In the genomic region with DNA sequence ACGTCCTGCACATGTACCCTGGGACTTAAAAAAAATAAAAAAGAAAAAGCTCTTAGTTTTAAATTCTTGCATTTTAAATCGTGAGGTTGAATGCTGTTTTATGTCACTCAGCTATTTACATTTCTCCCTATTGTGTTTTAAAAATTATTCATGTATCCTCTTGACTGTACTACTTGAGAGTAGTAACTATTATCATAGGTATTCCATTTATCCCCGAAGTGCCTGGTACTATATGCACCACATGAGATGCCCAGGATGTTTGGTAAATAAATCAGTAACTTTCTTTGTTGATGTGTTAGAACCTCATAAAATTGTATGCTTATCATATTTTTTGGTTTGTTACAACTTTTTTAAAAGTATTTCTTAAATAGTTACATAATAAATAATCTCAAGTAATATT, we compare ENCODE assay signal across 28 cellular contexts.
"Had no signal": no experiment of that assay in that cellular context is flagged by ENCODE, and none has a peak within 500 bp of the region (broad histone marks: within the 10 kb centered on the region; RNA-seq: fewer than 3 reads in every experiment).

No MANE protein-coding gene starts in this region.

- DNase-seq: dermis blood vessel endothelial cell; effector memory CD4-positive, alpha-beta T cell; foreskin keratinocyte; glutamatergic neuron; heart right ventricle; hippocampal formation; midbrain; naive thymus-derived CD8-positive, alpha-beta T cell; nephron progenitor cell; occipital lobe; ovary; posterior cingulate gyrus; psoas muscle; right cardiac atrium; sigmoid colon; stimulated activated CD4-positive, alpha-beta T cell treated with anti-CD3 and anti-CD28 coated beads, Interleukin-15, amount 100 ng/mL, for 24 hours; stimulated activated CD4-positive, alpha-beta T cell treated with anti-CD3 and anti-CD28 coated beads, Interleukin-2, amount 100 ng/mL, for 48 hours; stimulated activated naive B cell treated with anti-CD40 and anti-IgM and Interleukin-4, amounts not matched to agents 10 μg/mL and 1 μg/mL and 100 μg/mL, for 72 hours; upper lobe of left lung; uterus had no signal

- H3K4me3 ChIP-seq: coronary artery, esophagus muscularis mucosa, heart right ventricle, lung, ovary, psoas muscle, sigmoid colon, skin epidermis, thoracic aorta, tibial nerve, upper lobe of left lung, uterus had no signal

- H3K36me3 ChIP-seq: esophagus muscularis mucosa, heart right ventricle, ovary, sigmoid colon, thoracic aorta, upper lobe of left lung, uterus had no signal

- ATAC-seq: naive thymus-derived CD8-positive, alpha-beta T cell; psoas muscle; right cardiac atrium; stimulated activated naive B cell treated with anti-CD40 and anti-IgM and Interleukin-4, amounts not matched to agents 10 μg/mL and 1 μg/mL and 100 μg/mL, for 72 hours had no signal

- H3K27ac ChIP-seq: coronary artery, esophagus muscularis mucosa, ovary, psoas muscle, sigmoid colon, skin epidermis, thoracic aorta, upper lobe of left lung had no signal

- H3K9me3 ChIP-seq: esophagus muscularis mucosa, heart right ventricle, ovary, psoas muscle, sigmoid colon, thoracic aorta, tibial nerve, upper lobe of left lung, uterus had no signal

- FAIRE-seq: endothelial cell of umbilical vein, keratinocyte had no signal

- H3K27me3 ChIP-seq: esophagus muscularis mucosa, foreskin keratinocyte, heart right ventricle, ovary, sigmoid colon, tibial nerve, upper lobe of left lung, uterus had no signal
